3 cellular contexts compared by ENCODE assay signal in the genomic region with DNA sequence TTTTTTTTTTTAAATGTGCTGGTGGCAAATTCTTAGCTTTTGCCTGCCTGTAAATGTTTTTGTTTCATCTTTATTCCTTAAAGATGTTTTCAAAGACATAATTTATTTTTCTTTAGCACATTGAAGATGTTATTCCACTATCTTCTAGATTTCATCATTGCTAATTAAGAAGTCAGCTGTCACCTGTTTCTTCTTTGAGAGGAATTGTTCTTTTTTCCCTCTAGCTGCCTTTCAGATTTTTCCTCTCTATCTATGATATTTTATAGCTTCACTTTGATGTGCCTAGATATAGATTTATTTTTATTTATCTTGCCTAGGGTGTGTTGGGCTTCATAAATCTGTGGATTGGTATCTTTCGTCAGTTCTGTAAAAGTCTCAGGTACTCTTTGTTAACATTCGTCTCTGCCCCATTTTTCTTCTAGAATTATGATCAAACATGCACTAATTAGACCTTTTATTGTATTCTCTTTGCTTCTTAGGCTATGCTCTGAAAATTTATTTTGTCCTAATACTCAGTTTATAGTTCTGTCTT.
A peak's percentile ranks its signal among the peaks of the same experiment; 100 is the strongest.
TF ChIP-seq lines count a peak whose summit lies in the region.

No MANE protein-coding gene starts in this region.

TF ChIP-seq in HepG2, 621 proteins besides CTCF, POLR2A, EP300 and RAD21:
- no peak for TF ChIP-seq NRL (CRISPR knock-in tag; IDR thresholded peaks at IDR 0.05; ENCODE audit: borderline replicate concordance)
- peak; percentile 98 for TF ChIP-seq ZNF317 (CRISPR knock-in tag; IDR thresholded peaks at IDR 0.05)
TF ChIP-seq in HepG2: peak in this region for 1.

TF ChIP-seq in WTC11, 78 proteins besides CTCF, POLR2A, EP300 and RAD21:
- TF ChIP-seq FOXJ3 (CRISPR knock-in tag; IDR thresholded peaks at IDR 0.05; ENCODE audit: borderline replicate concordance): no peak
- TF ChIP-seq NFYB (CRISPR knock-in tag; conservative IDR thresholded peaks at IDR 0.05; ENCODE audit: low read depth): no peak
- TF ChIP-seq, protein P1, sequence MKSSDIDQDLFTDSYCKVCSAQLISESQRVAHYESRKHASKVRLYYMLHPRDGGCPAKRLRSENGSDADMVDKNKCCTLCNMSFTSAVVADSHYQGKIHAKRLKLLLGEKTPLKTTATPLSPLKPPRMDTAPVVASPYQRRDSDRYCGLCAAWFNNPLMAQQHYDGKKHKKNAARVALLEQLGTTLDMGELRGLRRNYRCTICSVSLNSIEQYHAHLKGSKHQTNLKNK (CRISPR knock-in tag; IDR thresholded peaks at IDR 0.05): no peak
- TF ChIP-seq FOXK1 (CRISPR knock-in tag; IDR thresholded peaks at IDR 0.05): no peak
- no peak for TF ChIP-seq CREB1 (CRISPR knock-in tag; IDR thresholded peaks at IDR 0.05)
- peak; percentile 82 for TF ChIP-seq ZNF317 (CRISPR knock-in tag; IDR thresholded peaks at IDR 0.05; ENCODE audit: borderline replicate concordance, low read depth)
- TF ChIP-seq, protein P2, sequence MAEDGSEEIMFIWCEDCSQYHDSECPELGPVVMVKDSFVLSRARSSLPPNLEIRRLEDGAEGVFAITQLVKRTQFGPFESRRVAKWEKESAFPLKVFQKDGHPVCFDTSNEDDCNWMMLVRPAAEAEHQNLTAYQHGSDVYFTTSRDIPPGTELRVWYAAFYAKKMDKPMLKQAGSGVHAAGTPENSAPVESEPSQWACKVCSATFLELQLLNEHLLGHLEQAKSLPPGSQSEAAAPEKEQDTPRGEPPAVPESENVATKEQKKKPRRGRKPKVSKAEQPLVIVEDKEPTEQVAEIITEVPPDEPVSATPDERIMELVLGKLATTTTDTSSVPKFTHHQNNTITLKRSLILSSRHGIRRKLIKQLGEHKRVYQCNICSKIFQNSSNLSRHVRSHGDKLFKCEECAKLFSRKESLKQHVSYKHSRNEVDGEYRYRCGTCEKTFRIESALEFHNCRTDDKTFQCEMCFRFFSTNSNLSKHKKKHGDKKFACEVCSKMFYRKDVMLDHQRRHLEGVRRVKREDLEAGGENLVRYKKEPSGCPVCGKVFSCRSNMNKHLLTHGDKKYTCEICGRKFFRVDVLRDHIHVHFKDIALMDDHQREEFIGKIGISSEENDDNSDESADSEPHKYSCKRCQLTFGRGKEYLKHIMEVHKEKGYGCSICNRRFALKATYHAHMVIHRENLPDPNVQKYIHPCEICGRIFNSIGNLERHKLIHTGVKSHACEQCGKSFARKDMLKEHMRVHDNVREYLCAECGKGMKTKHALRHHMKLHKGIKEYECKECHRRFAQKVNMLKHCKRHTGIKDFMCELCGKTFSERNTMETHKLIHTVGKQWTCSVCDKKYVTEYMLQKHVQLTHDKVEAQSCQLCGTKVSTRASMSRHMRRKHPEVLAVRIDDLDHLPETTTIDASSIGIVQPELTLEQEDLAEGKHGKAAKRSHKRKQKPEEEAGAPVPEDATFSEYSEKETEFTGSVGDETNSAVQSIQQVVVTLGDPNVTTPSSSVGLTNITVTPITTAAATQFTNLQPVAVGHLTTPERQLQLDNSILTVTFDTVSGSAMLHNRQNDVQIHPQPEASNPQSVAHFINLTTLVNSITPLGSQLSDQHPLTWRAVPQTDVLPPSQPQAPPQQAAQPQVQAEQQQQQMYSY (CRISPR knock-in tag; IDR thresholded peaks at IDR 0.05): no peak

TF ChIP-seq in K562, 482 proteins besides CTCF, POLR2A, EP300 and RAD21:
- TF ChIP-seq ZNF324 (CRISPR knock-in tag; IDR thresholded peaks at IDR 0.05) (no peak), TRIM28 (IDR thresholded peaks at IDR 0.05) (peak; percentile 82; the same call in 1 of the 2 replicates), CBX3 (IDR thresholded peaks at IDR 0.05; ENCODE audit: borderline replicate concordance in 1 of 2, low read length in 2 of 2) (peak in 1 of 2 experiments; percentile 52; a peak in 1 of 3 replicates), TRIM24 (IDR thresholded peaks at IDR 0.05) (0 out of 4 replicates have a peak, but pooled peaks of 1 of the 2 experiments have one; percentile 18), SAP30 (IDR thresholded peaks at IDR 0.05; ENCODE audit: borderline replicate concordance, insufficient read depth, low read depth, low read length, poor library complexity, severe bottlenecking) (no peak)
